8 cellular contexts compared by ENCODE assay signal in the genomic region with DNA sequence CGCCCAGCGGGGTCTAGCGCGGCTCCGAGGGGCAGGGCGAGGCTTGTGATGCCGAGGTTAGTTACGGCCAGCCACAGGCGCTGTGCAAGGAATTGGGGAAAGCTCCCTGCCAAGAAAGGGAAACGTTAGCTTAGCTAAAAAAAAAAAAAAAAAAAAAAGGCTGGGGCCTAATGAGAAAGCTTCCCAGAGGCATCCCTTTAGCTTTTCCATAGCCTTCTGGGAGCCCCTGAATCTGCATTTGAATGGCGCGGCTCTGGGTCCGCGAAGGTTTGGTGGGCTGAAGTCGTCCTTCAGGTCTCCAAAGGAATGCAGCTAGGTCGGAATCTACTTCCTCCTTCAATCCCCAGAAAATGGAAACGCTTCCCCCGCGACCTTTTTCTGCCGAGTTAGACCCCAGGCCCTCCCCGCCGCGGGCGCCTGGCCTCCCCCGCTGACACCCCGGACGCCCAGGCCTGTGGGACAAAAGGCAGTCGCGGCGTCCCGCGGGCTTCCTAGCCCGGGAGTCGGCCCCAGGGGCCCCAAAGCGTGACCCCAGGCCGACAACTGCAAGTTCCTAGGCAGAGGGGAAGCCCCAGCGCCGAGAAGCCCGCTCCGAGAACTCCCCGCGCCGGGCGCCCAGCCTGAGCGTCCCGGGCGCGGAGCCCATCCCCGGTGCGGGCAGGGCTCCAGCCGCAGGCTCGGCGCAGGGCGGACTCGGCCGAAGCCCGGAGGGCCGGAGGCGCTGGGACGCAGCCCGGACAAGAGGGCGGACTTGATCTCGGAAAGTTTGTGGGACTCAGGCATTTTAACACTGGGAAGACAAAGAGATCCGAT. TPM values are rescaled to one million over a fixed set of nuclear protein-coding genes. Genes with fewer than 3 reads are reported as not detected.
DNase-seq lines count a peak whose midpoint lies in the region; ATAC-seq lines count a peak whose summit lies in the region.

No MANE protein-coding gene starts in this region.

- H3K27ac Mint-ChIP-seq in activated naive CD8-positive, alpha-beta T cell: no peak overlapping the region
- no peak overlapping the region for H3K27ac Mint-ChIP-seq in activated naive CD8-positive, alpha-beta T cell treated with anti-CD3 and anti-CD28 coated beads, Interleukin-2, amount 50 U/mL, for 24 hours

- H3K27me3 Mint-ChIP-seq in activated naive CD8-positive, alpha-beta T cell: peaks cover 37% of the 10 kb centered on the region
- peaks cover 54% of the 10 kb centered on the region for H3K27me3 Mint-ChIP-seq in activated naive CD8-positive, alpha-beta T cell treated with anti-CD3 and anti-CD28 coated beads, Interleukin-2, amount 50 U/mL, for 24 hours

- H3K4me1 Mint-ChIP-seq in activated naive CD8-positive, alpha-beta T cell (ENCODE audit: low read depth): peaks cover 22% of the 10 kb centered on the region
- H3K4me1 Mint-ChIP-seq in activated naive CD8-positive, alpha-beta T cell treated with anti-CD3 and anti-CD28 coated beads, Interleukin-2, amount 50 U/mL, for 24 hours: peaks cover 15% of the 10 kb centered on the region

- ATAC-seq in activated naive CD8-positive, alpha-beta T cell treated with anti-CD3 and anti-CD28 coated beads, Interleukin-2, amount 50 U/mL, for 24 hours: no peak

- H3K36me3 Mint-ChIP-seq in activated naive CD8-positive, alpha-beta T cell: peaks cover 2% of the 10 kb centered on the region
- H3K36me3 Mint-ChIP-seq in activated naive CD8-positive, alpha-beta T cell treated with anti-CD3 and anti-CD28 coated beads, Interleukin-2, amount 50 U/mL, for 24 hours (ENCODE audit: low read depth): no peaks in the 10 kb centered on the region

- no peak for DNase-seq in activated naive CD8-positive, alpha-beta T cell treated with anti-CD3 and anti-CD28 coated beads, Interleukin-2, amount 50 U/mL, for 24 hours
- DNase-seq in amygdala (lab: John Stamatoyannopoulos, UW): peak in 30 of 56 donors; percentile 4 to 71 (median 28)
- peak; percentile 67 for DNase-seq in hepatic stellate cell (ENCODE audit: low spot score)
- peak; percentile 93 for DNase-seq in retina
- no peak for DNase-seq in NCI-H524 treated with DMSO at 0.1 percent for 48 hours (lab: John Stamatoyannopoulos, UW)
- DNase-seq in SK-N-DZ (ENCODE audit: low spot score): no peak
- no peak for DNase-seq in stimulated activated CD4-positive, alpha-beta T cell treated with anti-CD3 and anti-CD28 coated beads, Interleukin-15, amount 100 ng/mL, for 24 hours

- H3K9me3 Mint-ChIP-seq in activated naive CD8-positive, alpha-beta T cell (ENCODE audit: low read depth): no peaks in the 10 kb centered on the region
- no peaks in the 10 kb centered on the region for H3K9me3 Mint-ChIP-seq in activated naive CD8-positive, alpha-beta T cell treated with anti-CD3 and anti-CD28 coated beads, Interleukin-2, amount 50 U/mL, for 24 hours

- peak overlapping the region; percentile 59 for H3K4me3 Mint-ChIP-seq in activated naive CD8-positive, alpha-beta T cell
- H3K4me3 Mint-ChIP-seq in activated naive CD8-positive, alpha-beta T cell treated with anti-CD3 and anti-CD28 coated beads, Interleukin-2, amount 50 U/mL, for 24 hours: no peak overlapping the region

RNA-seq across cellular contexts. Expression of a gene that starts 0.6 kb away (rescaled TPM):
- 9.6 and 10.0 TPM in 2 replicates for polyA plus RNA-seq in SK-N-DZ (2014; cell fraction: cytosol; rRNA removed)
- polyA plus RNA-seq in SK-N-DZ (2014; cell fraction: nucleus; rRNA removed): 5.1 and 7.0 TPM in 2 replicates

Comparison
In these comparisons a context has a peak if more than half of its experiments do, and no peak if none do; other contexts are left out.
1. DNase-seq: peak in amygdala (30 of 56), hepatic stellate cell (single experiment) and retina (single experiment); none in activated naive CD8-positive, alpha-beta T cell treated with anti-CD3 and anti-CD28 coated beads, Interleukin-2, amount 50 U/mL, for 24 hours (single experiment), NCI-H524 treated with DMSO at 0.1 percent for 48 hours (single experiment), SK-N-DZ (single experiment) and stimulated activated CD4-positive, alpha-beta T cell treated with anti-CD3 and anti-CD28 coated beads, Interleukin-15, amount 100 ng/mL, for 24 hours (single experiment).